17 cellular contexts compared by ENCODE assay signal in genomic region chr5:99141534-99142135, GRCh38.
A peak's percentile ranks its signal among the peaks of the same experiment; 100 is the strongest.
DNase-seq lines count a peak whose midpoint lies in the region; FAIRE-seq lines count a peak whose summit lies in the region.
"Had no signal": no experiment of that assay in that cellular context is flagged by ENCODE, and none has a peak within 500 bp of the region (broad histone marks: within the 10 kb centered on the region; RNA-seq: fewer than 3 reads in every experiment).

No MANE protein-coding gene starts in this region.

- peak; percentile 10 for DNase-seq in DMS53 (lab: John Stamatoyannopoulos, UW)
- no peak for DNase-seq in DMS53 treated with DMSO at 0.1 percent for 48 hours (lab: John Stamatoyannopoulos, UW; ENCODE audit: unreplicated experiment)
- peak; percentile 46 for DNase-seq in RPMI8226
- peak; percentile 28 for DNase-seq in glomerular visceral epithelial cell (ENCODE audit: extremely low spot score)
- peak; percentile 5 for DNase-seq in urothelium cell line (ENCODE audit: low spot score)
- no peak for DNase-seq in NCI-H146 (lab: John Stamatoyannopoulos, UW)
- DNase-seq in Ammon's horn (ENCODE audit: low spot score), result no peak
- DNase-seq in SIG-M5 (lab: John Stamatoyannopoulos, UW), result no peak
- DNase-seq: central memory CD4-positive, alpha-beta T cell; head of caudate nucleus; MV-4-11; naive thymus-derived CD8-positive, alpha-beta T cell; NCI-H2029 treated with DMSO at 0.1 percent for 48 hours; NCI-H510A; stimulated activated CD4-positive, alpha-beta T cell treated with anti-CD3 and anti-CD28 coated beads, Interleukin-4, amount 100 ng/mL, for 24 hours; substantia nigra had no signal

- FAIRE-seq in urothelium cell line (lab: Jason Lieb, UNC), result no peak
- FAIRE-seq: islet of Langerhans had no signal

Comparison
In these comparisons a context has a peak if more than half of its experiments do, and no peak if none do; other contexts are left out.
1. DNase-seq: peak in DMS53 (single experiment), RPMI8226 (single experiment), glomerular visceral epithelial cell (single experiment) and urothelium cell line (single experiment); none in DMS53 treated with DMSO at 0.1 percent for 48 hours (single experiment), NCI-H146 (single experiment), Ammon's horn (single experiment) and SIG-M5 (single experiment).